ENCODE assay signal across 9 cellular contexts in genomic region chr4:182145360-182145905, GRCh38.
DNase-seq lines count a peak whose midpoint lies in the region; ATAC-seq and TF ChIP-seq lines count a peak whose summit lies in the region.
"Had no signal": no experiment of that assay in that cellular context is flagged by ENCODE, and none has a peak within 500 bp of the region (broad histone marks: within the 10 kb centered on the region; RNA-seq: fewer than 3 reads in every experiment).

No MANE protein-coding gene starts in this region.

- intact Hi-C loops in left cardiac atrium (cut with DNase I) = no loop called here

- peaks cover 1% of the 10 kb centered on the region for H3K36me3 Mint-ChIP-seq in T-helper 1 cell treated with Interleukin-12 subunit alpha and Interleukin-12 subunit beta and Interleukin-4 antibody, amounts not matched to agents 30 μg/mL and 1 μg/mL, for 36 hours (ENCODE audit: low read depth)

- H3K27me3 ChIP-seq in SJCRH30 = no peaks in the 10 kb centered on the region

- TF ChIP-seq CTCF in fibroblast of villous mesenchyme (IDR thresholded peaks at IDR 0.05; ENCODE audit: insufficient read depth, low read depth, low read length) = no peak

- DNase-seq in T-helper 1 cell (no peak), SJCRH30 (peak; percentile 10 to 35), fibroblast of villous mesenchyme (ENCODE audit: low read depth) (no peak), Ammon's horn (ENCODE audit: low spot score) (no peak), left cardiac atrium (no peak)
- DNase-seq: effector memory CD8-positive, alpha-beta T cell had no signal

- peaks cover 2% of the 10 kb centered on the region for H3K4me1 Mint-ChIP-seq in T-helper 1 cell treated with Interleukin-12 subunit alpha and Interleukin-12 subunit beta and Interleukin-4 antibody, amounts not matched to agents 30 μg/mL and 1 μg/mL, for 36 hours (ENCODE audit: low read depth)

- H3K4me3 Mint-ChIP-seq in T-helper 1 cell treated with Interleukin-12 subunit alpha and Interleukin-12 subunit beta and Interleukin-4 antibody, amounts not matched to agents 30 μg/mL and 1 μg/mL, for 36 hours = peak overlapping the region; percentile 48

- H3K4me3 ChIP-seq in SJCRH30 (peak overlapping the region; percentile 97), fibroblast of villous mesenchyme (ENCODE audit: low read depth, low read length) (peak overlapping the region; percentile 50), skin epidermis (peak overlapping the region in 6 of 7 experiments; percentile 22 to 68 (median 47))

- H3K27me3 Mint-ChIP-seq in T-helper 1 cell treated with Interleukin-12 subunit alpha and Interleukin-12 subunit beta and Interleukin-4 antibody, amounts not matched to agents 30 μg/mL and 1 μg/mL, for 36 hours (ENCODE audit: low read depth) = peaks cover 61% of the 10 kb centered on the region

- H3K36me3 ChIP-seq in SJCRH30 = no peaks in the 10 kb centered on the region

- H3K27ac Mint-ChIP-seq in T-helper 1 cell treated with Interleukin-12 subunit alpha and Interleukin-12 subunit beta and Interleukin-4 antibody, amounts not matched to agents 30 μg/mL and 1 μg/mL, for 36 hours = no peak overlapping the region
- H3K27ac Mint-ChIP-seq: effector memory CD8-positive, alpha-beta T cell had no signal

- peaks cover 4% of the 10 kb centered on the region for H3K9me3 Mint-ChIP-seq in T-helper 1 cell treated with Interleukin-12 subunit alpha and Interleukin-12 subunit beta and Interleukin-4 antibody, amounts not matched to agents 30 μg/mL and 1 μg/mL, for 36 hours
- H3K9me3 Mint-ChIP-seq: effector memory CD8-positive, alpha-beta T cell had no signal

- H3K27ac ChIP-seq in SJCRH30 (peak overlapping the region; percentile 95), skin epidermis (no peak overlapping the region)

- H3K9me3 ChIP-seq in SJCRH30 (replicated peaks) = no peaks in the 10 kb centered on the region

- ATAC-seq in GM18498 (IDR thresholded peaks at IDR 0.05; ENCODE audit: unreplicated experiment) (no peak), left cardiac atrium (no peak)
- ATAC-seq: effector memory CD8-positive, alpha-beta T cell had no signal

- H3K4me1 ChIP-seq in SJCRH30 = no peaks in the 10 kb centered on the region

Comparison
In these comparisons a context has a peak if more than half of its experiments do, and no peak if none do; other contexts are left out.
1. DNase-seq: peak in SJCRH30 (2 of 2); none in T-helper 1 cell (0 of 5), fibroblast of villous mesenchyme (single experiment), Ammon's horn (single experiment) and left cardiac atrium (single experiment).
2. H3K4me3 ChIP-seq: peak in every context shown above with its lines; median percentile 97 in SJCRH30; 50 in fibroblast of villous mesenchyme; 47 in skin epidermis.